8 cellular contexts compared by ENCODE assay signal in genomic region chr16:57694556-57695377, GRCh38. TPM values are rescaled to one million over a fixed set of nuclear protein-coding genes. Genes with fewer than 3 reads are reported as not detected.
DNase-seq lines count a peak whose midpoint lies in the region; ATAC-seq and TF ChIP-seq lines count a peak whose summit lies in the region.

TSS of gene DRC7 (plus strand) at chr16:57694806. CDS start at chr16:57697950, 3,144 bp downstream.

- H3K27ac Mint-ChIP-seq in activated T-helper 1 cell treated with anti-CD3 and anti-CD28 coated beads, Interleukin-12 subunit alpha, Interleukin-12 subunit beta, Interleukin-2, Interleukin-4 antibody, amounts not matched to agents 30 ng/mL and 10 ng/mL and 1 ng/mL, durations not matched to agents 14 hours and 24 hours and 36 hours, result peak within 1 kb of the TSS; percentile 63
- no peak within 1 kb of the TSS for H3K27ac Mint-ChIP-seq in osteocyte (ENCODE audit: unreplicated experiment)

- no peak for TF ChIP-seq CTCF in osteocyte (IDR thresholded peaks at IDR 0.05)

- intact Hi-C loops in activated T-helper 1 cell treated with anti-CD3 and anti-CD28 coated beads, Interleukin-12 subunit alpha, Interleukin-12 subunit beta, Interleukin-2, Interleukin-4 antibody, amounts not matched to agents 30 ng/mL and 10 ng/mL and 1 ng/mL, durations not matched to agents 14 hours and 24 hours and 36 hours (cut with micrococcal nuclease), result no loop called here
- intact Hi-C loops in head of caudate nucleus (cut with DNase I), result no loop called here

- H3K9me3 Mint-ChIP-seq in activated T-helper 1 cell treated with anti-CD3 and anti-CD28 coated beads, Interleukin-12 subunit alpha, Interleukin-12 subunit beta, Interleukin-2, Interleukin-4 antibody, amounts not matched to agents 30 ng/mL and 10 ng/mL and 1 ng/mL, durations not matched to agents 14 hours and 24 hours and 36 hours, result no peaks in the 10 kb centered on the region
- H3K9me3 Mint-ChIP-seq in osteocyte (ENCODE audit: unreplicated experiment), result no peaks in the 10 kb centered on the region

- ATAC-seq in HG03175 (IDR thresholded peaks at IDR 0.05; ENCODE audit: unreplicated experiment), result no peak

- no peaks in the 10 kb centered on the region for H3K27me3 Mint-ChIP-seq in activated T-helper 1 cell treated with anti-CD3 and anti-CD28 coated beads, Interleukin-12 subunit alpha, Interleukin-12 subunit beta, Interleukin-2, Interleukin-4 antibody, amounts not matched to agents 30 ng/mL and 10 ng/mL and 1 ng/mL, durations not matched to agents 14 hours and 24 hours and 36 hours (ENCODE audit: insufficient read depth)
- peaks cover 11% of the 10 kb centered on the region for H3K27me3 Mint-ChIP-seq in osteocyte (ENCODE audit: unreplicated experiment)

- no peaks in the 10 kb centered on the region for H3K9me3 ChIP-seq in effector memory CD4-positive, alpha-beta T cell (ENCODE audit: control insufficient read depth, low read length)

- peaks cover 1% of the 10 kb centered on the region for H3K36me3 Mint-ChIP-seq in activated T-helper 1 cell treated with anti-CD3 and anti-CD28 coated beads, Interleukin-12 subunit alpha, Interleukin-12 subunit beta, Interleukin-2, Interleukin-4 antibody, amounts not matched to agents 30 ng/mL and 10 ng/mL and 1 ng/mL, durations not matched to agents 14 hours and 24 hours and 36 hours (ENCODE audit: low read depth)
- H3K36me3 Mint-ChIP-seq in osteocyte (ENCODE audit: unreplicated experiment), result no peaks in the 10 kb centered on the region

- H3K27ac ChIP-seq in effector memory CD4-positive, alpha-beta T cell (ENCODE audit: insufficient read depth, low read length, poor library complexity, severe bottlenecking), result no peak within 1 kb of the TSS

- no peaks in the 10 kb centered on the region for H3K27me3 ChIP-seq in effector memory CD4-positive, alpha-beta T cell (replicated peaks; ENCODE audit: control insufficient read depth, insufficient read depth, low read length, poor library complexity, severe bottlenecking)

- peak within 1 kb of the TSS; percentile 68 for H3K4me3 Mint-ChIP-seq in activated T-helper 1 cell treated with anti-CD3 and anti-CD28 coated beads, Interleukin-12 subunit alpha, Interleukin-12 subunit beta, Interleukin-2, Interleukin-4 antibody, amounts not matched to agents 30 ng/mL and 10 ng/mL and 1 ng/mL, durations not matched to agents 14 hours and 24 hours and 36 hours
- H3K4me3 Mint-ChIP-seq in osteocyte (ENCODE audit: unreplicated experiment), result peak within 1 kb of the TSS; percentile 57

- no peak within 1 kb of the TSS for H3K4me3 ChIP-seq in effector memory CD4-positive, alpha-beta T cell (ENCODE audit: insufficient read depth, low read depth, low read length, poor library complexity, severe bottlenecking)

- no peaks in the 10 kb centered on the region for H3K36me3 ChIP-seq in effector memory CD4-positive, alpha-beta T cell (ENCODE audit: control insufficient read depth, insufficient read depth, low read length)

- peak; percentile 89 for DNase-seq in DMS 273 (lab: John Stamatoyannopoulos, UW; ENCODE audit: unreplicated experiment)
- peak; percentile 8 for DNase-seq in HCEC 1CT
- DNase-seq in NCI-H510A treated with DMSO at 0.1 percent for 48 hours (lab: John Stamatoyannopoulos, UW), result peak; percentile 68
- DNase-seq in activated T-helper 1 cell treated with anti-CD3 and anti-CD28 coated beads, Interleukin-12 subunit alpha, Interleukin-12 subunit beta, Interleukin-2, Interleukin-4 antibody, amounts not matched to agents 30 ng/mL and 10 ng/mL and 1 ng/mL, durations not matched to agents 14 hours and 24 hours and 36 hours (ENCODE audit: low spot score), result peak; percentile 5
- peak; percentile 39 to 89 (median 70) for DNase-seq in head of caudate nucleus
- DNase-seq in osteocyte (ENCODE audit: extremely low spot score, unreplicated experiment), result no peak
- no peak for DNase-seq in effector memory CD4-positive, alpha-beta T cell

- H3K4me1 ChIP-seq in effector memory CD4-positive, alpha-beta T cell (ENCODE audit: control insufficient read depth, insufficient read depth, low read length, poor library complexity, severe bottlenecking), result peaks cover 6% of the 10 kb centered on the region

- peaks cover 24% of the 10 kb centered on the region for H3K4me1 Mint-ChIP-seq in activated T-helper 1 cell treated with anti-CD3 and anti-CD28 coated beads, Interleukin-12 subunit alpha, Interleukin-12 subunit beta, Interleukin-2, Interleukin-4 antibody, amounts not matched to agents 30 ng/mL and 10 ng/mL and 1 ng/mL, durations not matched to agents 14 hours and 24 hours and 36 hours (ENCODE audit: low read depth)
- H3K4me1 Mint-ChIP-seq in osteocyte (ENCODE audit: unreplicated experiment), result no peaks in the 10 kb centered on the region

RNA-seq across cellular contexts. Expression of gene DRC7, which starts in this region (rescaled TPM):
- not detected in 2 replicates for total RNA-seq in activated T-helper 1 cell treated with anti-CD3 and anti-CD28 coated beads, Interleukin-12 subunit alpha, Interleukin-12 subunit beta, Interleukin-2, Interleukin-4 antibody, amounts not matched to agents 30 ng/mL and 10 ng/mL and 1 ng/mL, durations not matched to agents 14 hours and 24 hours and 36 hours
- total RNA-seq in osteocyte, result not detected in 2 replicates

Comparison
In these comparisons a context has a peak if more than half of its experiments do, and no peak if none do; other contexts are left out.
1. Peak in DNase-seq in activated T-helper 1 cell treated with anti-CD3 and anti-CD28 coated beads, Interleukin-12 subunit alpha, Interleukin-12 subunit beta, Interleukin-2, Interleukin-4 antibody, amounts not matched to agents 30 ng/mL and 10 ng/mL and 1 ng/mL, durations not matched to agents 14 hours and 24 hours and 36 hours; RNA of the gene not detected or under 1 TPM.
2. DNase-seq: peak in DMS 273 (single experiment), HCEC 1CT (single experiment), NCI-H510A treated with DMSO at 0.1 percent for 48 hours (single experiment) and head of caudate nucleus (42 of 42); none in osteocyte (single experiment) and effector memory CD4-positive, alpha-beta T cell (0 of 3).